ENCODE assay signal across 1 cellular context in the genomic region with DNA sequence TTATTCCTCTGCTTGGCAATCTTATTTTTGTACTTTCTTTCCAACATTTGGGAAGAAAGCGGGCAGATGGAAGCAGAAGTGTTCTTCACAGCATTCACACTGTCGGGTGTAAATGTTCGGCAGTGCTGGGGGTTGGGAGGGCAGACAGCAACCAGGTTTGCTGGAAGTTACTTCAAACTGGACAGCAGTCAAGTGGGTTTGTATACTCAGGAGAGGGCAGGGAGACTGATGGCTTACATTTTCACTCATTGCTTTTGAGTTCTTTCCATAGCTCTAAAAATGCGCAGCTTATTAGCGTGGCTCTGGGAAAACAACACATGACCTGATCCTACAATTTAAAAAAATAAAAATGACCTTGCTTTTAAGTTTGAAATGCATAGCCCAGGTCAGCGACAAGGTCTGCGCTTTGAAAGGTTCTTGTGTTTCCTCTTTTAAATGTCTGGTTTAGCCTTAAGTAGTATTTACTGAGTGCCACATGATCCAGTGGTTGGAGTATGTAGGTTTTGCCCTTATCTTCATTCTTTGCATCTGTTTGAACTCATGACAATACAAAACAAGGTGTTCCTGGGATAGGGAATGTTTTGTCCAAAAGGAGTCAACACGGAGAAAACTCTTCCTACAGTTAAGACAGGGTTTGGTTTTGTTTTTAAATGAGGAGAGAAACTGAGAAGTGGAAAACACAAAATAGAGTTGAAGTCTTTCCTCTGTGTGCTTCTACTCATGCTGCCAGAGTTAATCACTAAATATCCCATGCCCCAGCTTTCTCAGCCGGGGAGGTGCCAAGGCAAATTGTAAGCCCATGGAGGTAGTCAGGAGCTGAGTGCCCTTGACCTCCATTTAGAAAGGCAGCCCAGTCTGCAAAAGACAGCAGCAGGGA.
A peak's percentile ranks its signal among the peaks of the same experiment; 100 is the strongest.
TF ChIP-seq lines count a peak whose summit lies in the region.

No MANE protein-coding gene starts in this region.

TF ChIP-seq in HepG2, 621 proteins besides CTCF, POLR2A, EP300 and RAD21 (continued from another document and continues in another):
- TF ChIP-seq, protein P1, sequence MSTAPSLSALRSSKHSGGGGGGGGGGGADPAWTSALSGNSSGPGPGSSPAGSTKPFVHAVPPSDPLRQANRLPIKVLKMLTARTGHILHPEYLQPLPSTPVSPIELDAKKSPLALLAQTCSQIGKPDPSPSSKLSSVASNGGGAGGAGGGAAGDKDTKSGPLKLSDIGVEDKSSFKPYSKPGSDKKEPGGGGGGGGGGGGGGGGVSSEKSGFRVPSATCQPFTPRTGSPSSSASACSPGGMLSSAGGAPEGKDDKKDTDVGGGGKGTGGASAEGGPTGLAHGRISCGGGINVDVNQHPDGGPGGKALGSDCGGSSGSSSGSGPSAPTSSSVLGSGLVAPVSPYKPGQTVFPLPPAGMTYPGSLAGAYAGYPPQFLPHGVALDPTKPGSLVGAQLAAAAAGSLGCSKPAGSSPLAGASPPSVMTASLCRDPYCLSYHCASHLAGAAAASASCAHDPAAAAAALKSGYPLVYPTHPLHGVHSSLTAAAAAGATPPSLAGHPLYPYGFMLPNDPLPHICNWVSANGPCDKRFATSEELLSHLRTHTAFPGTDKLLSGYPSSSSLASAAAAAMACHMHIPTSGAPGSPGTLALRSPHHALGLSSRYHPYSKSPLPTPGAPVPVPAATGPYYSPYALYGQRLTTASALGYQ (CRISPR knock-in tag; IDR thresholded peaks at IDR 0.05): peak; percentile 42
- TF ChIP-seq, protein P2, sequence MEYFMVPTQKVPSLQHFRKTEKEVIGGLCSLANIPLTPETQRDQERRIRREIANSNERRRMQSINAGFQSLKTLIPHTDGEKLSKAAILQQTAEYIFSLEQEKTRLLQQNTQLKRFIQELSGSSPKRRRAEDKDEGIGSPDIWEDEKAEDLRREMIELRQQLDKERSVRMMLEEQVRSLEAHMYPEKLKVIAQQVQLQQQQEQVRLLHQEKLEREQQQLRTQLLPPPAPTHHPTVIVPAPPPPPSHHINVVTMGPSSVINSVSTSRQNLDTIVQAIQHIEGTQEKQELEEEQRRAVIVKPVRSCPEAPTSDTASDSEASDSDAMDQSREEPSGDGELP (IDR thresholded peaks at IDR 0.05; ENCODE audit: borderline replicate concordance, low read depth): peak; percentile 70; the same call in 1 of the 2 replicates
- TF ChIP-seq ZNF33A (CRISPR knock-in tag; IDR thresholded peaks at IDR 0.05; ENCODE audit: borderline replicate concordance): no peak
- TF ChIP-seq, protein P3, sequence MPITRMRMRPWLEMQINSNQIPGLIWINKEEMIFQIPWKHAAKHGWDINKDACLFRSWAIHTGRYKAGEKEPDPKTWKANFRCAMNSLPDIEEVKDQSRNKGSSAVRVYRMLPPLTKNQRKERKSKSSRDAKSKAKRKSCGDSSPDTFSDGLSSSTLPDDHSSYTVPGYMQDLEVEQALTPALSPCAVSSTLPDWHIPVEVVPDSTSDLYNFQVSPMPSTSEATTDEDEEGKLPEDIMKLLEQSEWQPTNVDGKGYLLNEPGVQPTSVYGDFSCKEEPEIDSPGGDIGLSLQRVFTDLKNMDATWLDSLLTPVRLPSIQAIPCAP (CRISPR knock-in tag; IDR thresholded peaks at IDR 0.05; ENCODE audit: low read depth): no peak
- TF ChIP-seq ELF3 (CRISPR knock-in tag; IDR thresholded peaks at IDR 0.05): peak; percentile 69
- TF ChIP-seq, protein P4, sequence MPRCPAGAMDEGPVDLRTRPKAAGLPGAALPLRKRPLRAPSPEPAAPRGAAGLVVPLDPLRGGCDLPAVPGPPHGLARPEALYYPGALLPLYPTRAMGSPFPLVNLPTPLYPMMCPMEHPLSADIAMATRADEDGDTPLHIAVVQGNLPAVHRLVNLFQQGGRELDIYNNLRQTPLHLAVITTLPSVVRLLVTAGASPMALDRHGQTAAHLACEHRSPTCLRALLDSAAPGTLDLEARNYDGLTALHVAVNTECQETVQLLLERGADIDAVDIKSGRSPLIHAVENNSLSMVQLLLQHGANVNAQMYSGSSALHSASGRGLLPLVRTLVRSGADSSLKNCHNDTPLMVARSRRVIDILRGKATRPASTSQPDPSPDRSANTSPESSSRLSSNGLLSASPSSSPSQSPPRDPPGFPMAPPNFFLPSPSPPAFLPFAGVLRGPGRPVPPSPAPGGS (CRISPR knock-in tag; IDR thresholded peaks at IDR 0.05): 0 out of 2 replicates have a peak, but pooled peaks have one; percentile 14
- TF ChIP-seq TCF7L2 (IDR thresholded peaks at IDR 0.05; ENCODE audit: low read depth, low read length): no peak
- TF ChIP-seq GATA4 (IDR thresholded peaks at IDR 0.05; ENCODE audit: borderline replicate concordance, low read depth): peak; percentile 80; the same call in 1 of the 2 replicates
- no peak for TF ChIP-seq NPAS2 (CRISPR knock-in tag; IDR thresholded peaks at IDR 0.05; ENCODE audit: borderline replicate concordance)
- no peak for TF ChIP-seq ZNF619 (CRISPR knock-in tag; IDR thresholded peaks at IDR 0.05)
- TF ChIP-seq HDAC6 (IDR thresholded peaks at IDR 0.05; ENCODE audit: low read depth, low read length): no peak
- no peak for TF ChIP-seq KMT2B (CRISPR knock-in tag; IDR thresholded peaks at IDR 0.05)
- no peak for TF ChIP-seq PAWR (CRISPR knock-in tag; IDR thresholded peaks at IDR 0.05; ENCODE audit: borderline replicate concordance)
- no peak for TF ChIP-seq NRL (CRISPR knock-in tag; IDR thresholded peaks at IDR 0.05; ENCODE audit: borderline replicate concordance)
- no peak for TF ChIP-seq ZNF782 (CRISPR knock-in tag; IDR thresholded peaks at IDR 0.05; ENCODE audit: borderline replicate concordance)
- TF ChIP-seq ZFP82 (CRISPR knock-in tag; IDR thresholded peaks at IDR 0.05; ENCODE audit: borderline replicate concordance): no peak
- no peak for TF ChIP-seq ZZZ3 (CRISPR knock-in tag; IDR thresholded peaks at IDR 0.05; ENCODE audit: borderline replicate concordance)
- TF ChIP-seq ZNF160 (CRISPR knock-in tag; IDR thresholded peaks at IDR 0.05): no peak
- 0 out of 2 replicates have a peak, but pooled peaks have one; percentile 24 for TF ChIP-seq ZSCAN29 (CRISPR knock-in tag; conservative IDR thresholded peaks at IDR 0.05)
- no peak for TF ChIP-seq CEBPG (CRISPR knock-in tag; IDR thresholded peaks at IDR 0.05)
- TF ChIP-seq NCOA2 (CRISPR knock-in tag; IDR thresholded peaks at IDR 0.05): peak; percentile 93
- TF ChIP-seq ZNF251 (CRISPR knock-in tag; IDR thresholded peaks at IDR 0.05): no peak
- no peak for TF ChIP-seq ZMYM2 (CRISPR knock-in tag; IDR thresholded peaks at IDR 0.05)
- TF ChIP-seq, protein P5, sequence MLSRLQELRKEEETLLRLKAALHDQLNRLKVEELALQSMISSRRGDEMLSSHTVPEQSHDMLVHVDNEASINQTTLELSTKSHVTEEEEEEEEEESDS (CRISPR knock-in tag; IDR thresholded peaks at IDR 0.05; ENCODE audit: borderline replicate concordance): no peak
- peak; percentile 75; the same call in 1 of the 2 replicates for TF ChIP-seq FOXO1 (CRISPR knock-in tag; IDR thresholded peaks at IDR 0.05)
- peak; percentile 31; the same call in 1 of the 2 replicates for TF ChIP-seq CBX5 (CRISPR knock-in tag; IDR thresholded peaks at IDR 0.05; ENCODE audit: borderline replicate concordance)
- TF ChIP-seq PITX1 (CRISPR knock-in tag; IDR thresholded peaks at IDR 0.05): peak; percentile 31; the same call in 1 of the 2 replicates
- TF ChIP-seq RBAK (CRISPR knock-in tag; IDR thresholded peaks at IDR 0.05): no peak
- TF ChIP-seq ASH2L (IDR thresholded peaks at IDR 0.05; ENCODE audit: insufficient read length, low read depth, low read length): peak; percentile 25
- no peak for TF ChIP-seq ATF7 (IDR thresholded peaks at IDR 0.05)
- TF ChIP-seq ATF7 (CRISPR knock-in tag; IDR thresholded peaks at IDR 0.05): no peak; the same call in 1 of the 2 replicates
- no peak for TF ChIP-seq NBN (conservative IDR thresholded peaks at IDR 0.05)
- 0 out of 2 replicates have a peak, but pooled peaks have one; percentile 14 for TF ChIP-seq DMAP1 (CRISPR knock-in tag; IDR thresholded peaks at IDR 0.05)
- no peak for TF ChIP-seq ZNF644 (CRISPR knock-in tag; IDR thresholded peaks at IDR 0.05; ENCODE audit: low read depth)
- TF ChIP-seq IKZF4 (CRISPR knock-in tag; IDR thresholded peaks at IDR 0.05; ENCODE audit: borderline replicate concordance, low read depth, not compliant biosample characterization): no peak
- TF ChIP-seq, protein P6, sequence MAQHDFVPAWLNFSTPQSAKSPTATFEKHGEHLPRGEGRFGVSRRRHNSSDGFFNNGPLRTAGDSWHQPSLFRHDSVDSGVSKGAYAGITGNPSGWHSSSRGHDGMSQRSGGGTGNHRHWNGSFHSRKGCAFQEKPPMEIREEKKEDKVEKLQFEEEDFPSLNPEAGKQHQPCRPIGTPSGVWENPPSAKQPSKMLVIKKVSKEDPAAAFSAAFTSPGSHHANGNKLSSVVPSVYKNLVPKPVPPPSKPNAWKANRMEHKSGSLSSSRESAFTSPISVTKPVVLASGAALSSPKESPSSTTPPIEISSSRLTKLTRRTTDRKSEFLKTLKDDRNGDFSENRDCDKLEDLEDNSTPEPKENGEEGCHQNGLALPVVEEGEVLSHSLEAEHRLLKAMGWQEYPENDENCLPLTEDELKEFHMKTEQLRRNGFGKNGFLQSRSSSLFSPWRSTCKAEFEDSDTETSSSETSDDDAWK (CRISPR knock-in tag; IDR thresholded peaks at IDR 0.05): no peak
- TF ChIP-seq ZNF749 (CRISPR knock-in tag; IDR thresholded peaks at IDR 0.05; ENCODE audit: borderline replicate concordance): no peak
- TF ChIP-seq GTF3A (CRISPR knock-in tag; conservative IDR thresholded peaks at IDR 0.05): 0 out of 2 replicates have a peak, but pooled peaks have one; percentile 37
- TF ChIP-seq ZNF383 (CRISPR knock-in tag; IDR thresholded peaks at IDR 0.05; ENCODE audit: borderline replicate concordance): no peak
- TF ChIP-seq U2AF2 (IDR thresholded peaks at IDR 0.05; ENCODE audit: low read depth, low read length): no peak
- TF ChIP-seq ZNF354B (CRISPR knock-in tag; IDR thresholded peaks at IDR 0.05): no peak
- no peak for TF ChIP-seq FOXP1 (IDR thresholded peaks at IDR 0.05)
- peak; percentile 68 for TF ChIP-seq FOXP1 (CRISPR knock-in tag; IDR thresholded peaks at IDR 0.05)
- TF ChIP-seq ZNF652 (CRISPR knock-in tag; IDR thresholded peaks at IDR 0.05; ENCODE audit: borderline replicate concordance, low read depth): no peak
- TF ChIP-seq SMYD3 (CRISPR knock-in tag; IDR thresholded peaks at IDR 0.05): 0 out of 2 replicates have a peak, but pooled peaks have one; percentile 10
- TF ChIP-seq ZSCAN31 (CRISPR knock-in tag; IDR thresholded peaks at IDR 0.05; ENCODE audit: low read depth): no peak
- TF ChIP-seq, protein P7, sequence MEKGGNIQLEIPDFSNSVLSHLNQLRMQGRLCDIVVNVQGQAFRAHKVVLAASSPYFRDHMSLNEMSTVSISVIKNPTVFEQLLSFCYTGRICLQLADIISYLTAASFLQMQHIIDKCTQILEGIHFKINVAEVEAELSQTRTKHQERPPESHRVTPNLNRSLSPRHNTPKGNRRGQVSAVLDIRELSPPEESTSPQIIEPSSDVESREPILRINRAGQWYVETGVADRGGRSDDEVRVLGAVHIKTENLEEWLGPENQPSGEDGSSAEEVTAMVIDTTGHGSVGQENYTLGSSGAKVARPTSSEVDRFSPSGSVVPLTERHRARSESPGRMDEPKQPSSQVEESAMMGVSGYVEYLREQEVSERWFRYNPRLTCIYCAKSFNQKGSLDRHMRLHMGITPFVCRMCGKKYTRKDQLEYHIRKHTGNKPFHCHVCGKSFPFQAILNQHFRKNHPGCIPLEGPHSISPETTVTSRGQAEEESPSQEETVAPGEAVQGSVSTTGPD (CRISPR knock-in tag; IDR thresholded peaks at IDR 0.05): no peak
- 0 out of 2 replicates have a peak, but pooled peaks have one; percentile 43 for TF ChIP-seq ZMAT3 (CRISPR knock-in tag; conservative IDR thresholded peaks at IDR 0.05)
- TF ChIP-seq, protein P8, sequence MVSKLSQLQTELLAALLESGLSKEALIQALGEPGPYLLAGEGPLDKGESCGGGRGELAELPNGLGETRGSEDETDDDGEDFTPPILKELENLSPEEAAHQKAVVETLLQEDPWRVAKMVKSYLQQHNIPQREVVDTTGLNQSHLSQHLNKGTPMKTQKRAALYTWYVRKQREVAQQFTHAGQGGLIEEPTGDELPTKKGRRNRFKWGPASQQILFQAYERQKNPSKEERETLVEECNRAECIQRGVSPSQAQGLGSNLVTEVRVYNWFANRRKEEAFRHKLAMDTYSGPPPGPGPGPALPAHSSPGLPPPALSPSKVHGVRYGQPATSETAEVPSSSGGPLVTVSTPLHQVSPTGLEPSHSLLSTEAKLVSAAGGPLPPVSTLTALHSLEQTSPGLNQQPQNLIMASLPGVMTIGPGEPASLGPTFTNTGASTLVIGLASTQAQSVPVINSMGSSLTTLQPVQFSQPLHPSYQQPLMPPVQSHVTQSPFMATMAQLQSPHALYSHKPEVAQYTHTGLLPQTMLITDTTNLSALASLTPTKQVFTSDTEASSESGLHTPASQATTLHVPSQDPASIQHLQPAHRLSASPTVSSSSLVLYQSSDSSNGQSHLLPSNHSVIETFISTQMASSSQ (IDR thresholded peaks at IDR 0.05; ENCODE audit: low read depth): no peak; the same call in 1 of the 2 replicates
- TF ChIP-seq, protein P8 (CRISPR knock-in tag; IDR thresholded peaks at IDR 0.05; ENCODE audit: borderline replicate concordance): peak; percentile 68; the same call in 1 of the 2 replicates
- TF ChIP-seq RARA (CRISPR knock-in tag; IDR thresholded peaks at IDR 0.05): peak; percentile 84
- TF ChIP-seq, protein P9, sequence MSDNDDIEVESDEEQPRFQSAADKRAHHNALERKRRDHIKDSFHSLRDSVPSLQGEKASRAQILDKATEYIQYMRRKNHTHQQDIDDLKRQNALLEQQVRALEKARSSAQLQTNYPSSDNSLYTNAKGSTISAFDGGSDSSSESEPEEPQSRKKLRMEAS (IDR thresholded peaks at IDR 0.05): no peak; the same call in 1 of the 2 replicates
- no peak for TF ChIP-seq ZNF788 (CRISPR knock-in tag; IDR thresholded peaks at IDR 0.05; ENCODE audit: borderline replicate concordance)
